Comparison of ENCODE assay signal across 1 cellular context in the genomic region with DNA sequence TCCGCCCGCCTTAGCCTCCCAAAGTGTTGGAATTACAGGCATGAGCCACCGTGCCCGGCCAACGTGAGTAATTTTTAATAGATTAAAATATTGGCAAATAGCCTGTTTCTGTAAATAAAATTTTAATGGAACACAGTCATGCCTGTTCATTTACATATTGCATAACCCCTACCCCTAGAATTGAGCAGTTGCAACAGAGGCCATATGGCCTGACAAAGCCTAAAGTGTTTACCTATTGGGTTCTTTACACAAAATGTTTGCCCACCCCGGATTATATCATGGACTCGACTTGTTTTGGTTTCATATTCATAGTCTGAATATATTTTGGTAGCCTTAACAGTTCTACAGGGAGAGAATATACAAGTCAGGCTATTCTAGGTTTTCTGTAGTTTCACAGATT.
TF ChIP-seq lines count a peak whose summit lies in the region.

No MANE protein-coding gene starts in this region.

TF ChIP-seq in GM23338, 12 proteins besides CTCF, POLR2A, EP300 and RAD21 (continued from another document):
- TF ChIP-seq, protein P1, sequence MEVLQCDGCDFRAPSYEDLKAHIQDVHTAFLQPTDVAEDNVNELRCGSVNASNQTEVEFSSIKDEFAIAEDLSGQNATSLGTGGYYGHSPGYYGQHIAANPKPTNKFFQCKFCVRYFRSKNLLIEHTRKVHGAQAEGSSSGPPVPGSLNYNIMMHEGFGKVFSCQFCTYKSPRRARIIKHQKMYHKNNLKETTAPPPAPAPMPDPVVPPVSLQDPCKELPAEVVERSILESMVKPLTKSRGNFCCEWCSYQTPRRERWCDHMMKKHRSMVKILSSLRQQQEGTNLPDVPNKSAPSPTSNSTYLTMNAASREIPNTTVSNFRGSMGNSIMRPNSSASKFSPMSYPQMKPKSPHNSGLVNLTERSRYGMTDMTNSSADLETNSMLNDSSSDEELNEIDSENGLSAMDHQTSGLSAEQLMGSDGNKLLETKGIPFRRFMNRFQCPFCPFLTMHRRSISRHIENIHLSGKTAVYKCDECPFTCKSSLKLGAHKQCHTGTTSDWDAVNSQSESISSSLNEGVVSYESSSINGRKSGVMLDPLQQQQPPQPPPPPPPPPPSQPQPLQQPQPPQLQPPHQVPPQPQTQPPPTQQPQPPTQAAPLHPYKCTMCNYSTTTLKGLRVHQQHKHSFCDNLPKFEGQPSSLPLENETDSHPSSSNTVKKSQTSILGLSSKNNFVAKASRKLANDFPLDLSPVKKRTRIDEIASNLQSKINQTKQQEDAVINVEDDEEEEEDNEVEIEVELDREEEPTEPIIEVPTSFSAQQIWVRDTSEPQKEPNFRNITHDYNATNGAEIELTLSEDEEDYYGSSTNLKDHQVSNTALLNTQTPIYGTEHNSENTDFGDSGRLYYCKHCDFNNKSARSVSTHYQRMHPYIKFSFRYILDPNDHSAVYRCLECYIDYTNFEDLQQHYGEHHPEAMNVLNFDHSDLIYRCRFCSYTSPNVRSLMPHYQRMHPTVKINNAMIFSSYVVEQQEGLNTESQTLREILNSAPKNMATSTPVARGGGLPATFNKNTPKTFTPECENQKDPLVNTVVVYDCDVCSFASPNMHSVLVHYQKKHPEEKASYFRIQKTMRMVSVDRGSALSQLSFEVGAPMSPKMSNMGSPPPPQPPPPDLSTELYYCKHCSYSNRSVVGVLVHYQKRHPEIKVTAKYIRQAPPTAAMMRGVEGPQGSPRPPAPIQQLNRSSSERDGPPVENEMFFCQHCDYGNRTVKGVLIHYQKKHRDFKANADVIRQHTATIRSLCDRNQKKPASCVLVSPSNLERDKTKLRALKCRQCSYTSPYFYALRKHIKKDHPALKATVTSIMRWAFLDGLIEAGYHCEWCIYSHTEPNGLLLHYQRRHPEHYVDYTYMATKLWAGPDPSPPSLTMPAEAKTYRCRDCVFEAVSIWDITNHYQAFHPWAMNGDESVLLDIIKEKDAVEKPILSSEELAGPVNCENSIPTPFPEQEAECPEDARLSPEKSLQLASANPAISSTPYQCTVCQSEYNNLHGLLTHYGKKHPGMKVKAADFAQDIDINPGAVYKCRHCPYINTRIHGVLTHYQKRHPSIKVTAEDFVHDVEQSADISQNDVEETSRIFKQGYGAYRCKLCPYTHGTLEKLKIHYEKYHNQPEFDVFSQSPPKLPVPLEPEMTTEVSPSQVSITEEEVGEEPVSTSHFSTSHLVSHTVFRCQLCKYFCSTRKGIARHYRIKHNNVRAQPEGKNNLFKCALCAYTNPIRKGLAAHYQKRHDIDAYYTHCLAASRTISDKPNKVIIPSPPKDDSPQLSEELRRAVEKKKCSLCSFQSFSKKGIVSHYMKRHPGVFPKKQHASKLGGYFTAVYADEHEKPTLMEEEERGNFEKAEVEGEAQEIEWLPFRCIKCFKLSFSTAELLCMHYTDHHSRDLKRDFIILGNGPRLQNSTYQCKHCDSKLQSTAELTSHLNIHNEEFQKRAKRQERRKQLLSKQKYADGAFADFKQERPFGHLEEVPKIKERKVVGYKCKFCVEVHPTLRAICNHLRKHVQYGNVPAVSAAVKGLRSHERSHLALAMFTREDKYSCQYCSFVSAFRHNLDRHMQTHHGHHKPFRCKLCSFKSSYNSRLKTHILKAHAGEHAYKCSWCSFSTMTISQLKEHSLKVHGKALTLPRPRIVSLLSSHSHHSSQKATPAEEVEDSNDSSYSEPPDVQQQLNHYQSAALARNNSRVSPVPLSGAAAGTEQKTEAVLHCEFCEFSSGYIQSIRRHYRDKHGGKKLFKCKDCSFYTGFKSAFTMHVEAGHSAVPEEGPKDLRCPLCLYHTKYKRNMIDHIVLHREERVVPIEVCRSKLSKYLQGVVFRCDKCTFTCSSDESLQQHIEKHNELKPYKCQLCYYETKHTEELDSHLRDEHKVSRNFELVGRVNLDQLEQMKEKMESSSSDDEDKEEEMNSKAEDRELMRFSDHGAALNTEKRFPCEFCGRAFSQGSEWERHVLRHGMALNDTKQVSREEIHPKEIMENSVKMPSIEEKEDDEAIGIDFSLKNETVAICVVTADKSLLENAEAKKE (CRISPR knock-in tag; IDR thresholded peaks at IDR 0.05): no peak
- no peak for TF ChIP-seq ZNF331 (CRISPR knock-in tag; IDR thresholded peaks at IDR 0.05; ENCODE audit: low read depth)
- no peak for TF ChIP-seq NANOG (IDR thresholded peaks at IDR 0.05; ENCODE audit: borderline replicate concordance)
- TF ChIP-seq ZNF114 (CRISPR knock-in tag; IDR thresholded peaks at IDR 0.05): no peak
